In genomic region chr15:74950078-74951000, GRCh38 we compare ENCODE assay signal across 8 cellular contexts. TPM values are rescaled to one million over a fixed set of nuclear protein-coding genes. Genes with fewer than 3 reads are reported as not detected.
DNase-seq lines count a peak whose midpoint lies in the region; ATAC-seq and TF ChIP-seq lines count a peak whose summit lies in the region.

No MANE protein-coding gene starts in this region.

- DNase-seq in CMK (ENCODE audit: low read depth) (peak; percentile 70), HT-29 (ENCODE audit: low spot score) (peak; percentile 96), OCI-LY7 (ENCODE audit: low spot score) (peak; percentile 80), activated T-cell treated with anti-CD3 and anti-CD28 coated beads for 1 hour (ENCODE audit: low read depth) (peak; percentile 71), esophagus muscularis mucosa (ENCODE audit: extremely low spot score) (no peak)

- CTCF ChIA-PET in OCI-LY7 (lab: Charles Lee; ENCODE audit: unreplicated experiment), result interaction anchor here (0.9 to 1.5 kb wide), 4 partner anchors 11 to 49 kb away, joined by 3 to 7 read pairs (median 4); no protein-coding TSS in a partner anchor

- H4K20me1 ChIP-seq in OCI-LY7 (ENCODE audit: insufficient read depth, low read length), result no peaks in the 10 kb centered on the region

- no peaks in the 10 kb centered on the region for H3K27me3 ChIP-seq in esophagus muscularis mucosa

- intact Hi-C loops in OCI-LY7 (cut with micrococcal nuclease; ENCODE audit: unreplicated experiment) (loop anchor here (1.0 to 2.0 kb wide), 4 partner anchors 49 to 318 kb away; no protein-coding TSS in a partner anchor), esophagus muscularis mucosa (cut with DNase I) (loop anchor here (1.0 to 10.0 kb wide), 4 partner anchors 179 to 406 kb away; partner anchors contain the start of genes ARID3B and C15orf39)

- H3K27ac ChIP-seq in OCI-LY7 (ENCODE audit: low read depth, low read length, poor library complexity, severe bottlenecking), result no peak overlapping the region
- H3K27ac ChIP-seq in esophagus muscularis mucosa (replicated peaks in 1 of 4), result no peak overlapping the region

- 60% methylated on average over 8 of the region's 9 CpGs for WGBS in esophagus muscularis mucosa

- no peak overlapping the region for H2AFZ ChIP-seq in OCI-LY7 (ENCODE audit: low read length)

- peak overlapping the region in 1 of 3 experiments; percentile 4 for H3K27ac Mint-ChIP-seq in nephron
- peak overlapping the region; percentile 78 for H3K27ac Mint-ChIP-seq in stimulated activated naive CD8-positive, alpha-beta T cell treated with anti-CD3 and anti-CD28 coated beads, Interleukin-15, Interleukin-2, amounts not matched to agents 100 ng/mL and 50 ng/mL, for 24 hours

- peaks cover 17% of the 10 kb centered on the region for H3K27me3 Mint-ChIP-seq in nephron (ENCODE audit: low read depth)
- peaks cover 4% of the 10 kb centered on the region for H3K27me3 Mint-ChIP-seq in stimulated activated naive CD8-positive, alpha-beta T cell treated with anti-CD3 and anti-CD28 coated beads, Interleukin-15, Interleukin-2, amounts not matched to agents 100 ng/mL and 50 ng/mL, for 24 hours

- TF ChIP-seq POLR2A in esophagus muscularis mucosa (IDR thresholded peaks at IDR 0.05; ENCODE audit: low read depth), result no peak

- H3K9me2 ChIP-seq in OCI-LY7 (ENCODE audit: insufficient read depth, low read length), result no peaks in the 10 kb centered on the region

- TF ChIP-seq CTCF in OCI-LY7 (conservative IDR thresholded peaks at IDR 0.05; ENCODE audit: low read length) (peak; percentile 99), esophagus muscularis mucosa (IDR thresholded peaks at IDR 0.05) (peak; percentile 95 to 99 (median 98)), nephron (IDR thresholded peaks at IDR 0.05; ENCODE audit: unreplicated experiment in 3 of 3) (peak; percentile 96 to 98 (median 97))

- ATAC-seq in GM19452 (IDR thresholded peaks at IDR 0.05; ENCODE audit: unreplicated experiment), result no peak

- POLR2A ChIA-PET in OCI-LY7 (lab: Charles Lee), result no interaction called here

- H3K4me1 Mint-ChIP-seq in nephron, result peaks cover 6% of the 10 kb centered on the region
- H3K4me1 Mint-ChIP-seq in stimulated activated naive CD8-positive, alpha-beta T cell treated with anti-CD3 and anti-CD28 coated beads, Interleukin-15, Interleukin-2, amounts not matched to agents 100 ng/mL and 50 ng/mL, for 24 hours (ENCODE audit: low read depth), result peaks cover 9% of the 10 kb centered on the region

- H3K79me2 ChIP-seq in OCI-LY7 (ENCODE audit: insufficient read depth, low read depth, low read length), result no peaks in the 10 kb centered on the region

- H3K9me3 ChIP-seq in OCI-LY7 (ENCODE audit: low read length) (no peaks in the 10 kb centered on the region), esophagus muscularis mucosa (no peaks in the 10 kb centered on the region)

- no peaks in the 10 kb centered on the region for H3K36me3 Mint-ChIP-seq in nephron (ENCODE audit: low read depth)
- no peaks in the 10 kb centered on the region for H3K36me3 Mint-ChIP-seq in stimulated activated naive CD8-positive, alpha-beta T cell treated with anti-CD3 and anti-CD28 coated beads, Interleukin-15, Interleukin-2, amounts not matched to agents 100 ng/mL and 50 ng/mL, for 24 hours (ENCODE audit: low read depth)

- H3K9me3 Mint-ChIP-seq in nephron, result no peaks in the 10 kb centered on the region
- H3K9me3 Mint-ChIP-seq in stimulated activated naive CD8-positive, alpha-beta T cell treated with anti-CD3 and anti-CD28 coated beads, Interleukin-15, Interleukin-2, amounts not matched to agents 100 ng/mL and 50 ng/mL, for 24 hours, result no peaks in the 10 kb centered on the region

- H3K4me3 ChIP-seq in OCI-LY7 (ENCODE audit: low read depth, low read length, poor library complexity, severe bottlenecking), result no peak overlapping the region
- no peak overlapping the region for H3K4me3 ChIP-seq in esophagus muscularis mucosa

- TF ChIP-seq EP300 in esophagus muscularis mucosa (IDR thresholded peaks at IDR 0.05), result no peak

- no peaks in the 10 kb centered on the region for H3K36me3 ChIP-seq in OCI-LY7 (ENCODE audit: insufficient read depth, low read length)
- no peaks in the 10 kb centered on the region for H3K36me3 ChIP-seq in esophagus muscularis mucosa

- H3K4me1 ChIP-seq in OCI-LY7 (ENCODE audit: insufficient read depth, low read length, poor library complexity, severe bottlenecking) (peaks cover 22% of the 10 kb centered on the region), esophagus muscularis mucosa (peaks cover under 1 to 17% (median 14%) of the 10 kb centered on the region in 4 donors)

- BruUV-seq in OCI-LY7 (replicated peaks; lab: Mats Ljungman, UMichigan), result no TSS peak

- H3K4me3 Mint-ChIP-seq in nephron, result peak overlapping the region in 2 of 3 experiments; percentile 3 to 8
- H3K4me3 Mint-ChIP-seq in stimulated activated naive CD8-positive, alpha-beta T cell treated with anti-CD3 and anti-CD28 coated beads, Interleukin-15, Interleukin-2, amounts not matched to agents 100 ng/mL and 50 ng/mL, for 24 hours, result no peak overlapping the region

- H3K4me2 ChIP-seq in OCI-LY7 (ENCODE audit: low read length), result no peak overlapping the region

RNA-seq across cellular contexts. Expression of gene RPP25, which starts 6.2 kb away (rescaled TPM):
- total RNA-seq in HT-29 (2014; rRNA removed; shearing (Covaris generic)), result 60.1 and 68.1 TPM in 2 replicates
- total RNA-seq in OCI-LY7 (2014; rRNA removed; shearing (Covaris generic)), result 2.6 and 3.0 TPM in 2 replicates
- 1.8 and 2.2 TPM in 2 replicates for total RNA-seq in OCI-LY7 (2022)
- total RNA-seq in esophagus muscularis mucosa, result 1 to 10 TPM; 4.2 to 7.2 (median 7.0) TPM

RNA-seq across cellular contexts. Expression of gene COX5A, which starts 12.5 kb away (rescaled TPM):
- total RNA-seq in HT-29 (2014; rRNA removed; shearing (Covaris generic)), result 122 and 144 TPM in 2 replicates
- total RNA-seq in OCI-LY7 (2014; rRNA removed; shearing (Covaris generic)), result 87.2 and 168 TPM in 2 replicates
- 364 and 391 TPM in 2 replicates for total RNA-seq in OCI-LY7 (2022)
- 10 to 100 TPM; 58.6 to 86.2 (median 75.5) TPM for total RNA-seq in esophagus muscularis mucosa

RNA-seq across cellular contexts. Expression of gene FAM219B, which starts 43.7 kb away (rescaled TPM):
- 66.1 and 66.2 TPM in 2 replicates for total RNA-seq in HT-29 (2014; rRNA removed; shearing (Covaris generic))
- total RNA-seq in OCI-LY7 (2014; rRNA removed; shearing (Covaris generic)), result 50.9 and 52.3 TPM in 2 replicates
- total RNA-seq in OCI-LY7 (2022), result 62.8 and 67.6 TPM in 2 replicates
- 10 to 100 TPM; 60.8 to 92.0 (median 84.3) TPM for total RNA-seq in esophagus muscularis mucosa

RNA-seq across cellular contexts. Expression of gene SCAMP5, which starts 45.0 kb away (rescaled TPM):
- 0.86 and 3.0 TPM in 2 replicates for total RNA-seq in HT-29 (2014; rRNA removed; shearing (Covaris generic))
- 18.6 and 29.4 TPM in 2 replicates for total RNA-seq in OCI-LY7 (2014; rRNA removed; shearing (Covaris generic))
- 43.7 and 51.6 TPM in 2 replicates for total RNA-seq in OCI-LY7 (2022)
- 1 to 10 TPM; 3.3 to 6.4 (median 4.3) TPM for total RNA-seq in esophagus muscularis mucosa
